27 cellular contexts compared by ENCODE assay signal in the genomic region with DNA sequence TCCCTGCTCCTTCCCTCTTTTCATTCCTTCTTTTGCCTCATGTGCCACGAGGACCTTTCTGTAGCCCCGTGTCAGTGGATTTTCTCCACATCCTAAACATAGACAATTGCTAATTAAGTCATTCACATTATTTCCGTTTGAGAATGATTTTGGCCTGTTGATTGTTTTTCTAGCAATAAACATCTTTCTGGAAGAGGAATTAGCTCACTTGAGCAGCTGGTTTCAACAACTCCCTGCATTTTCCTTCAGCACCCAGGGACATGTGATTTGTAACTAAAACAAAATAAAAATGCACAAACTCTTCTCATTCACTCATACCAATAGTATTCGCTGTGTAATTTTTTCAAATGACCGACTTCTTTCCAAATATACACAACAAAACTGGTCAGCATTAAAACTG.
"Had no signal": no experiment of that assay in that cellular context is flagged by ENCODE, and none has a peak within 500 bp of the region (broad histone marks: within the 10 kb centered on the region; RNA-seq: fewer than 3 reads in every experiment).

No MANE protein-coding gene starts in this region.

- H3K9me3 ChIP-seq: sigmoid colon, stomach, suprapubic skin, tibial nerve had no signal

- H3K4me1 Mint-ChIP-seq: activated CD4-positive, alpha-beta T cell treated with anti-CD3 and anti-CD28 coated beads, Interleukin-2, amount 10 ng/mL, durations not matched to agents 7 days and 5 days; activated naive CD8-positive, alpha-beta T cell treated with anti-CD3 and anti-CD28 coated beads, Interleukin-2, amount 50 U/mL, for 24 hours; stimulated activated memory B cell treated with anti-CD40 and anti-IgM and Interleukin-4, amounts not matched to agents 10 μg/mL and 1 μg/mL and 100 μg/mL, for 72 hours had no signal

- H3K27me3 ChIP-seq: cardiac muscle cell, sigmoid colon, stomach, suprapubic skin, tibial nerve had no signal

- FAIRE-seq: frontal cortex, TTC549, urothelium cell line had no signal

- H3K27me3 Mint-ChIP-seq: activated CD8-positive, alpha-beta T cell treated with anti-CD3 and anti-CD28 coated beads for 36 hours; memory B cell; stimulated activated memory B cell treated with anti-CD40 and anti-IgM and Interleukin-4, amounts not matched to agents 10 μg/mL and 1 μg/mL and 100 μg/mL, for 72 hours had no signal

- H3K36me3 ChIP-seq: cardiac muscle cell, sigmoid colon, stomach, suprapubic skin, tibial nerve, WERI-Rb-1 had no signal

- H3K27ac Mint-ChIP-seq: activated CD4-positive, alpha-beta T cell treated with anti-CD3 and anti-CD28 coated beads, Interleukin-2, amount 10 ng/mL, durations not matched to agents 7 days and 5 days; activated CD8-positive, alpha-beta T cell treated with anti-CD3 and anti-CD28 coated beads for 36 hours; activated naive CD8-positive, alpha-beta T cell treated with anti-CD3 and anti-CD28 coated beads, Interleukin-2, amount 50 U/mL, for 24 hours; activated T-helper 1 cell treated with anti-CD3 and anti-CD28 coated beads, Interleukin-12 subunit alpha, Interleukin-12 subunit beta, Interleukin-2, Interleukin-4 antibody, amounts not matched to agents 30 ng/mL and 10 ng/mL and 1 ng/mL, durations not matched to agents 14 hours and 24 hours and 36 hours; dendritic cell treated with granulocyte-macrophage colony-stimulating factor and Interleukin-4, amounts not matched to agents 40 ng/mL and 50 ng/mL, for 4 days; memory B cell; stimulated activated memory B cell treated with anti-CD40 and anti-IgM and Interleukin-4, amounts not matched to agents 10 μg/mL and 1 μg/mL and 100 μg/mL, for 72 hours had no signal

- DNase-seq: activated CD4-positive, alpha-beta T cell treated with anti-CD3 and anti-CD28 coated beads, Interleukin-2, amount 10 ng/mL, durations not matched to agents 7 days and 5 days; activated CD4-positive, CD25-positive, alpha-beta regulatory T cell treated with anti-CD3 and anti-CD28 coated beads, Interleukin-2, amount 50 U/mL, for 72 hours; activated CD8-positive, alpha-beta T cell treated with anti-CD3 and anti-CD28 coated beads for 36 hours; activated gamma-delta T cell; activated naive CD4-positive, alpha-beta T cell treated with anti-CD3 and anti-CD28 coated beads, Interleukin-2, amount 50 U/mL, for 16 hours; activated naive CD8-positive, alpha-beta T cell treated with anti-CD3 and anti-CD28 coated beads, Interleukin-2, amount 50 U/mL, for 24 hours; effector CD4-positive, alpha-beta T cell; glutamatergic neuron; hippocampal formation; kidney glomerular epithelial cell; occipital lobe; sigmoid colon; stimulated activated CD4-positive, alpha-beta T cell treated with anti-CD3 and anti-CD28 coated beads, Interleukin-15, amount 100 ng/mL, for 24 hours; stomach; WERI-Rb-1 had no signal

- H3K4me3 Mint-ChIP-seq: activated CD4-positive, alpha-beta T cell treated with anti-CD3 and anti-CD28 coated beads, Interleukin-2, amount 10 ng/mL, durations not matched to agents 7 days and 5 days; activated CD8-positive, alpha-beta T cell treated with anti-CD3 and anti-CD28 coated beads for 36 hours; activated naive CD8-positive, alpha-beta T cell treated with anti-CD3 and anti-CD28 coated beads, Interleukin-2, amount 50 U/mL, for 24 hours; activated T-helper 1 cell treated with anti-CD3 and anti-CD28 coated beads, Interleukin-12 subunit alpha, Interleukin-12 subunit beta, Interleukin-2, Interleukin-4 antibody, amounts not matched to agents 30 ng/mL and 10 ng/mL and 1 ng/mL, durations not matched to agents 14 hours and 24 hours and 36 hours; dendritic cell treated with granulocyte-macrophage colony-stimulating factor and Interleukin-4, amounts not matched to agents 40 ng/mL and 50 ng/mL, for 4 days; memory B cell; neural crest cell; stimulated activated memory B cell treated with anti-CD40 and anti-IgM and Interleukin-4, amounts not matched to agents 10 μg/mL and 1 μg/mL and 100 μg/mL, for 72 hours had no signal

- H3K9me3 Mint-ChIP-seq: activated CD4-positive, alpha-beta T cell treated with anti-CD3 and anti-CD28 coated beads, Interleukin-2, amount 10 ng/mL, durations not matched to agents 7 days and 5 days; activated CD8-positive, alpha-beta T cell treated with anti-CD3 and anti-CD28 coated beads for 36 hours; activated naive CD8-positive, alpha-beta T cell treated with anti-CD3 and anti-CD28 coated beads, Interleukin-2, amount 50 U/mL, for 24 hours; activated T-helper 1 cell treated with anti-CD3 and anti-CD28 coated beads, Interleukin-12 subunit alpha, Interleukin-12 subunit beta, Interleukin-2, Interleukin-4 antibody, amounts not matched to agents 30 ng/mL and 10 ng/mL and 1 ng/mL, durations not matched to agents 14 hours and 24 hours and 36 hours; dendritic cell treated with granulocyte-macrophage colony-stimulating factor and Interleukin-4, amounts not matched to agents 40 ng/mL and 50 ng/mL, for 4 days; memory B cell; neural crest cell; stimulated activated memory B cell treated with anti-CD40 and anti-IgM and Interleukin-4, amounts not matched to agents 10 μg/mL and 1 μg/mL and 100 μg/mL, for 72 hours had no signal

- H3K4me3 ChIP-seq: cardiac muscle cell, sigmoid colon, smooth muscle cell, stomach, suprapubic skin, tibial nerve had no signal

- H3K4me2 ChIP-seq: smooth muscle cell had no signal

- H3K27ac ChIP-seq: cardiac muscle cell, sigmoid colon, suprapubic skin, WERI-Rb-1 had no signal

- H3K4me1 ChIP-seq: stomach, suprapubic skin had no signal

- H3K36me3 Mint-ChIP-seq: memory B cell had no signal
